Comparison of ENCODE assay signal across 25 cellular contexts in the genomic region with DNA sequence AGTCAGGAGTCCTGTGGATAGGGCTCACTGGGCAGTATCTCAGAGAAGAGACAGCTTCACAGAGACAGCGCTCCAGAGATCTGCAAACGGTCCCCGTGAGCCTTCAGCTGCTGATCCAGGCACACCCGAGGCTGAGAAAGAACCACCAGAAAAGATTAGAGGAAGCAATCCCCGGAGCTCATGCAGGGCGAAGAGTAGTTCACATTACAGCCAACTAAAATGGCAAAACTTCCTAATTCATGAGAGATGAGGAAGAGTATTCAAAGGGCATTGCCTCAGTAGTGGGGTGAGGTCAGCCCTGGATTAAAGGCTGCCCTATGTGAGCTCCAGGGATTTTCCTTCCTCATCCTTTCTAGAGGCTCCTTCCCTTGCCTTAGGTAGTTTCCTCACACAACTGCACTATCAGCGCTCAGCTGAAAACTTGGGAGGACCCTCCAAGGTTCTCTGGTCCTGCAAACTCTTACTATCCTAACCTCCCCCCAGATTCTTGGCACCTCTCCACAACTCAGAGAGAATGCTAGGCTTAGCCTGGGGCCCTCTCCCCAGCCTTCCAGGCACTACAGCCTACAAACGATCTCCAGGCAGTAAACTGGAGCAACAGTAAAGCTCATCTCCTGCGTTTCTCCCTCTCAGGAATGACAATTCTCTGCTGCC. TPM values are rescaled to one million over a fixed set of nuclear protein-coding genes. Genes with fewer than 3 reads are reported as not detected.
DNase-seq lines count a peak whose midpoint lies in the region; ATAC-seq and TF ChIP-seq lines count a peak whose summit lies in the region.
"Had no signal": no experiment of that assay in that cellular context is flagged by ENCODE, and none has a peak within 500 bp of the region (broad histone marks: within the 10 kb centered on the region; RNA-seq: fewer than 3 reads in every experiment).

No MANE protein-coding gene starts in this region.

- H2AFZ ChIP-seq in osteoblast (ENCODE audit: low read length) = no peak overlapping the region
- H2AFZ ChIP-seq: parathyroid adenoma had no signal

- H3K27me3 ChIP-seq in esophagus squamous epithelium (no peaks in the 10 kb centered on the region), osteoblast (ENCODE audit: insufficient read depth, low read length) (peaks cover 3% of the 10 kb centered on the region)
- H3K27me3 ChIP-seq: Peyer's patch had no signal

- H3K27ac ChIP-seq in esophagus squamous epithelium (peak overlapping the region; percentile 0 to 56 (median 20)), osteoblast (ENCODE audit: low read depth, low read length) (no peak overlapping the region)
- H3K27ac ChIP-seq: HL-60, parathyroid adenoma, Peyer's patch, stomach had no signal

- TF ChIP-seq POLR2A in esophagus squamous epithelium (IDR thresholded peaks at IDR 0.05) = no peak

- H3K9me3 ChIP-seq in esophagus squamous epithelium (no peaks in the 10 kb centered on the region), osteoblast (ENCODE audit: low read depth, low read length) (no peaks in the 10 kb centered on the region)
- H3K9me3 ChIP-seq: Peyer's patch, stomach had no signal

- no peaks in the 10 kb centered on the region for H4K20me1 ChIP-seq in osteoblast (ENCODE audit: insufficient read depth, low read length)

- TF ChIP-seq CTCF in esophagus squamous epithelium (IDR thresholded peaks at IDR 0.05) (no peak), osteoblast (IDR thresholded peaks at IDR 0.05; ENCODE audit: extremely low read depth, low read depth, low read length) (no peak)

- WGBS in esophagus squamous epithelium, 2 donors = 57 to 58% methylated on average over 9 of the region's 9 CpGs

- peaks cover 0 to 42% (median 4%) of the 10 kb centered on the region in 3 donors for H3K4me1 ChIP-seq in esophagus squamous epithelium
- no peaks in the 10 kb centered on the region for H3K4me1 ChIP-seq in osteoblast (ENCODE audit: insufficient read depth, low read length)
- H3K4me1 ChIP-seq: parathyroid adenoma, Peyer's patch, stomach had no signal

- H3K36me3 ChIP-seq in esophagus squamous epithelium = peaks cover 0 to 21% (median 0%) of the 10 kb centered on the region in 3 donors
- H3K36me3 ChIP-seq in osteoblast (ENCODE audit: insufficient read depth, low read length) = no peaks in the 10 kb centered on the region
- H3K36me3 ChIP-seq: Peyer's patch, stomach had no signal

- no peak for ATAC-seq in GM21717 (IDR thresholded peaks at IDR 0.05; ENCODE audit: unreplicated experiment)
- ATAC-seq: activated naive CD4-positive, alpha-beta T cell treated with anti-CD3 and anti-CD28 coated beads, Interleukin-2, amount 50 U/mL, for 72 hours; effector memory CD8-positive, alpha-beta T cell; SK-N-SH treated with all-trans-retinoic acid at 6 μM for 48 hours had no signal

- DNase-seq in SIG-M5 treated with dmso at 0.1 percent for 504 hours (lab: John Stamatoyannopoulos, UW; ENCODE audit: unreplicated experiment) (peak; percentile 24), SIG-M5 (lab: John Stamatoyannopoulos, UW) (no peak), esophagus squamous epithelium (lab: John Stamatoyannopoulos, UW) (no peak), osteoblast (ENCODE audit: insufficient read length, low spot score, missing footprints) (peak; percentile 26)
- DNase-seq in activated naive CD4-positive, alpha-beta T cell treated with Interleukin-2 at 50 U/mL for 16 hours = no peak
- DNase-seq: activated CD4-positive, CD25-positive, alpha-beta regulatory T cell treated with anti-CD3 and anti-CD28 coated beads, Interleukin-2, amount 50 U/mL, for 72 hours; effector memory CD8-positive, alpha-beta T cell; glutamatergic neuron; NCI-H187; NCI-H226; Peyer's patch; stimulated activated CD4-positive, alpha-beta T cell treated with anti-CD3 and anti-CD28 coated beads, Interleukin-2, amount 100 ng/mL, for 24 hours; stomach had no signal

- intact Hi-C loops in esophagus squamous epithelium (cut with DNase I) = no loop called here

- H3K79me2 ChIP-seq in osteoblast (ENCODE audit: insufficient read depth, low read length) = no peaks in the 10 kb centered on the region
- H3K79me2 ChIP-seq: parathyroid adenoma had no signal

- no peak overlapping the region for H3K4me2 ChIP-seq in osteoblast (ENCODE audit: insufficient read depth, low read length)

- H3K4me3 ChIP-seq in esophagus squamous epithelium (no peak overlapping the region), osteoblast (ENCODE audit: insufficient read depth, low read length) (no peak overlapping the region)
- H3K4me3 ChIP-seq: lung, Peyer's patch, stomach had no signal

RNA-seq across cellular contexts. Expression of a gene that starts 23.7 kb away (rescaled TPM):
- total RNA-seq in esophagus squamous epithelium (1 to 10 TPM in 3 of 4 donors, under 1 TPM in 1; 0.87 to 4.2 (median 1.3) TPM), osteoblast (under 0.01 and 0.36 TPM in 2 replicates)
- total RNA-seq: B cell had no signal

RNA-seq across cellular contexts. Expression of a gene that starts 42.2 kb away (rescaled TPM):
- total RNA-seq in esophagus squamous epithelium (not detected), osteoblast (not detected in 2 replicates)
- total RNA-seq: A172; activated naive CD4-positive, alpha-beta T cell treated with anti-CD3 and anti-CD28 coated beads, Interleukin-2, amount 50 U/mL, for 72 hours; Daoy; fibroblast of lung; Peyer's patch; skeletal muscle tissue; stomach had no signal

RNA-seq across cellular contexts. Expression of a gene that starts 47.5 kb away (rescaled TPM):
- 1 to 10 TPM in 1 of 4 donors, under 1 TPM in 1, not detected in 2; 0.38 to 1.1 TPM for total RNA-seq in esophagus squamous epithelium
- not detected in 2 replicates for total RNA-seq in osteoblast
- total RNA-seq: A172; activated CD8-positive, alpha-beta memory T cell treated with anti-CD3 and anti-CD28 coated beads for 36 hours; B cell; Daoy had no signal

RNA-seq across cellular contexts. Expression of a gene that starts 52.1 kb away (rescaled TPM):
- total RNA-seq in esophagus squamous epithelium = 100 to 1,000 TPM; 142 to 197 (median 161) TPM
- total RNA-seq in osteoblast = not detected in 2 replicates
- total RNA-seq: A172; activated CD8-positive, alpha-beta memory T cell treated with anti-CD3 and anti-CD28 coated beads for 36 hours; activated naive CD4-positive, alpha-beta T cell treated with anti-CD3 and anti-CD28 coated beads, Interleukin-2, amount 50 U/mL, for 72 hours; B cell; Daoy; fibroblast of lung; skeletal muscle tissue had no signal

Comparison
In these comparisons a context has a peak if more than half of its experiments do, and no peak if none do; other contexts are left out.
1. DNase-seq: peak in SIG-M5 treated with dmso at 0.1 percent for 504 hours (single experiment) and osteoblast (single experiment); none in SIG-M5 (single experiment), esophagus squamous epithelium (single experiment) and activated naive CD4-positive, alpha-beta T cell treated with Interleukin-2 at 50 U/mL for 16 hours (single experiment).